25 cellular contexts compared by ENCODE assay signal in the genomic region with DNA sequence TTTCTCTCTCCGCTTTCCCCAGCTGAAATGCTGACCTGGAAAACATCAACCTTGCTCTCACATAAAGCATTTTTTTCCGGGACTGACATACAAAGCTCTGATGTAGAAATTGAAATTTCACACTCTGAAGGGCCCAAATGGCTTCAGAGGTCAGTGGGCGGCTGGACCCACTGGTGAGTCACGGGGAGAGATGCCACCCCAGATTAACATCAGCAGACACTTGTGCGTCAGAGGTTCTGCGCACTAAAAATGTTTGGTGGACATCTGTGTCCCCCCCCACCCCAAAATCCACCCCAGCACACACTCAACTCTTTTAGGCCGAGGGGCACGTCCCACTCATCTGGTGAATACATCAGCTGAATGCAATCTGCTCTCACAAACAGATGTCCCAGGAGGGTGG.
A peak's percentile ranks its signal among the peaks of the same experiment; 100 is the strongest.
DNase-seq lines count a peak whose midpoint lies in the region; ATAC-seq, FAIRE-seq and TF ChIP-seq lines count a peak whose summit lies in the region.
"Had no signal": no experiment of that assay in that cellular context is flagged by ENCODE, and none has a peak within 500 bp of the region (broad histone marks: within the 10 kb centered on the region; RNA-seq: fewer than 3 reads in every experiment).

No MANE protein-coding gene starts in this region.

- no peaks in the 10 kb centered on the region for H3K9me3 ChIP-seq in fibroblast of lung (ENCODE audit: control insufficient read depth, insufficient read depth, low read depth, low read length)
- H3K9me3 ChIP-seq: adrenal gland, esophagus squamous epithelium, right atrium auricular region had no signal

- ATAC-seq in GM18873 (IDR thresholded peaks at IDR 0.05; ENCODE audit: low FRiP score, unreplicated experiment): no peak
- ATAC-seq: activated CD4-positive, CD25-positive, alpha-beta regulatory T cell treated with anti-CD3 and anti-CD28 coated beads, Interleukin-2, amount 50 U/mL, for 24 hours; left cardiac atrium; naive thymus-derived CD8-positive, alpha-beta T cell; T-cell had no signal

- H3K79me2 ChIP-seq in fibroblast of lung (ENCODE audit: control insufficient read depth, insufficient read depth, low read length): no peaks in the 10 kb centered on the region

- no peak overlapping the region for H3K4me2 ChIP-seq in fibroblast of lung (ENCODE audit: extremely low read depth, insufficient read depth, low read length)

- H3K4me3 ChIP-seq in AG10803 (ENCODE audit: low read length): no peak overlapping the region
- H3K4me3 ChIP-seq in fibroblast of lung (replicated peaks in 1 of 4; ENCODE audit: control extremely low read depth in 1 of 4, insufficient read depth in 1 of 4, low read depth in 3 of 4, low read length in 4 of 4): no peak overlapping the region
- H3K4me3 ChIP-seq: adrenal gland, esophagus squamous epithelium, right atrium auricular region had no signal

- peaks cover 6% of the 10 kb centered on the region for H3K4me1 ChIP-seq in fibroblast of lung (ENCODE audit: control insufficient read depth, extremely low read depth, insufficient read depth, low read length)
- H3K4me1 ChIP-seq: adrenal gland, esophagus squamous epithelium had no signal

- no peak overlapping the region for H3K9ac ChIP-seq in fibroblast of lung (ENCODE audit: insufficient read depth, low read length)

- H2AFZ ChIP-seq in fibroblast of lung (ENCODE audit: low read length): no peak overlapping the region

- TF ChIP-seq CTCF in AG10803 (conservative IDR thresholded peaks at IDR 0.05; ENCODE audit: low read length) (no peak), fibroblast of lung (conservative IDR thresholded peaks at IDR 0.05 in 1 of 2, IDR thresholded peaks at IDR 0.05 in 1 of 2; ENCODE audit: low read depth in 1 of 2, low read length in 2 of 2) (no peak)

- no peaks in the 10 kb centered on the region for H3K27me3 ChIP-seq in fibroblast of lung (ENCODE audit: control insufficient read depth, insufficient read depth, low read length)
- H3K27me3 ChIP-seq: adrenal gland, right atrium auricular region had no signal

- DNase-seq in AG10803 (ENCODE audit: low read depth): peak; percentile 84
- peak; percentile 36 for DNase-seq in HTR-8/SVneo (ENCODE audit: insufficient read length, low spot score)
- DNase-seq in fibroblast of lung (ENCODE audit: low read depth in 2 of 2): peak; percentile 21 to 34
- DNase-seq in non-pigmented ciliary epithelial cell (ENCODE audit: low read depth): peak; percentile 37
- no peak for DNase-seq in glomerular visceral epithelial cell (ENCODE audit: extremely low spot score)
- no peak for DNase-seq in SHP77 (lab: John Stamatoyannopoulos, UW)
- no peak for DNase-seq in SKM-1 (lab: John Stamatoyannopoulos, UW; ENCODE audit: unreplicated experiment)
- DNase-seq: ACHN; activated CD4-positive, alpha-beta memory T cell treated with anti-CD3 and anti-CD28 coated beads, Interleukin-2, amount 10 ng/mL, durations not matched to agents 7 days and 5 days; activated gamma-delta T cell; activated T-cell treated with anti-CD3 and anti-CD28 coated beads for 4 hours; adrenal gland; cortex of kidney; endodermal cell; esophagus squamous epithelium; left cardiac atrium; naive thymus-derived CD8-positive, alpha-beta T cell; NCI-H2081 treated with DMSO at 0.1 percent for 48 hours; SHP77 treated with DMSO at 0.1 percent for 48 hours; stimulated activated naive CD4-positive, alpha-beta T cell treated with Interleukin-2 at 50 U/mL for 16 hours had no signal

- FAIRE-seq in HTR-8/SVneo (lab: Jason Lieb, UNC): peak; percentile 40
- FAIRE-seq: D721Med had no signal

- no peaks in the 10 kb centered on the region for H4K20me1 ChIP-seq in fibroblast of lung (ENCODE audit: control insufficient read depth, extremely low read depth, insufficient read depth, low read length)

- H3K36me3 ChIP-seq in fibroblast of lung (ENCODE audit: control insufficient read depth, insufficient read depth, low read length): no peaks in the 10 kb centered on the region
- H3K36me3 ChIP-seq: adrenal gland, esophagus squamous epithelium, right atrium auricular region had no signal

- no peak overlapping the region for H3K27ac ChIP-seq in fibroblast of lung (ENCODE audit: insufficient read depth, low read length)
- H3K27ac ChIP-seq: adrenal gland, esophagus squamous epithelium, right atrium auricular region had no signal

Comparison
In these comparisons a context has a peak if more than half of its experiments do, and no peak if none do; other contexts are left out.
1. DNase-seq: peak in AG10803 (single experiment), HTR-8/SVneo (single experiment), fibroblast of lung (2 of 2) and non-pigmented ciliary epithelial cell (single experiment); none in glomerular visceral epithelial cell (single experiment), SHP77 (0 of 2) and SKM-1 (single experiment).